1 cellular context compared by ENCODE assay signal in the genomic region with DNA sequence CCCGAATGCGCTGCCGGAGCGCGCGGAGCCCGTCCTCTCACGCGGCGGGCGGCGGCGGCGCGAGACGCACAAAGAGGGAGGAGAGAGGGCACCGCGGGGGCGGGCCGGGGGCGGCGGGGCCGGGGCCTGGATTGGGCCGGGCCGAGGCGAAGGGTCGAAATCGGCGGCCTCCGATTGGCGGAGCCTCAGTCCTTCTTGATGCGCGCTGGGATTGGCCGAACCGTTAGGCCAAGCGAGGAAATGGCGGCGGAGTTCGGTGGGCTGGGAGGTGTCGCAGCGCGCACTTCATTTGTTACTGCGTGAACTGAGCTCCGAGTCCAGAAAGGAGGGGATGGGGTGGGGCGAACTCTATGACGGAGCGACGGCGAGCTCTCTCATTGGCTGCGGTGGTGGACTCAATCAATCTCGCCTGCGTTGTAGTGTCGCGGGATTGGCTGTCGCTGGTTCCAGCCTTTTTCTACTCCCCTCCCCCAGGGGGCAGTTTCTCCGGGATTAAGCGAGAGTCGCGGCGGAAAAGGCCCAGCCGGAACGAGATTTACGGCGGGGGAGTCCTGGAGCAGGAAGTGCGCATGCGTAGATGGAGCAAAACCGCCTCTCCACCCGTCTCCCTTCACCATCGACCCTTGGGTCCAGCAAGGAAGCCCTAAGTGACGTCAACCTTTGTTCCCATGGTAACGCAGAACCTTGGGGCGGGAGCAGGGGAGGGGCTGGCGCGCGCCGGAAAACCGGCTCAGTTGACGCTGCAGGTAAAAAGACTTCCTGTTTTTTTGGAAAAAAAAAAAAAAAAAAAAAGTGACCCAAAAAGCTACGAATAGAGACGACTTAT.
TF ChIP-seq lines count a peak whose summit lies in the region.

A gene with protein sequence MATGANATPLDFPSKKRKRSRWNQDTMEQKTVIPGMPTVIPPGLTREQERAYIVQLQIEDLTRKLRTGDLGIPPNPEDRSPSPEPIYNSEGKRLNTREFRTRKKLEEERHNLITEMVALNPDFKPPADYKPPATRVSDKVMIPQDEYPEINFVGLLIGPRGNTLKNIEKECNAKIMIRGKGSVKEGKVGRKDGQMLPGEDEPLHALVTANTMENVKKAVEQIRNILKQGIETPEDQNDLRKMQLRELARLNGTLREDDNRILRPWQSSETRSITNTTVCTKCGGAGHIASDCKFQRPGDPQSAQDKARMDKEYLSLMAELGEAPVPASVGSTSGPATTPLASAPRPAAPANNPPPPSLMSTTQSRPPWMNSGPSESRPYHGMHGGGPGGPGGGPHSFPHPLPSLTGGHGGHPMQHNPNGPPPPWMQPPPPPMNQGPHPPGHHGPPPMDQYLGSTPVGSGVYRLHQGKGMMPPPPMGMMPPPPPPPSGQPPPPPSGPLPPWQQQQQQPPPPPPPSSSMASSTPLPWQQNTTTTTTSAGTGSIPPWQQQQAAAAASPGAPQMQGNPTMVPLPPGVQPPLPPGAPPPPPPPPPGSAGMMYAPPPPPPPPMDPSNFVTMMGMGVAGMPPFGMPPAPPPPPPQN (minus strand): TSS at position 70 of the 826 bp plus-strand sequence. CDS start 150 bp downstream, outside the sequence.

TF ChIP-seq in WTC11, 78 proteins besides CTCF, POLR2A, EP300 and RAD21 (continued from another document and continues in another):
- TF ChIP-seq, protein P1, sequence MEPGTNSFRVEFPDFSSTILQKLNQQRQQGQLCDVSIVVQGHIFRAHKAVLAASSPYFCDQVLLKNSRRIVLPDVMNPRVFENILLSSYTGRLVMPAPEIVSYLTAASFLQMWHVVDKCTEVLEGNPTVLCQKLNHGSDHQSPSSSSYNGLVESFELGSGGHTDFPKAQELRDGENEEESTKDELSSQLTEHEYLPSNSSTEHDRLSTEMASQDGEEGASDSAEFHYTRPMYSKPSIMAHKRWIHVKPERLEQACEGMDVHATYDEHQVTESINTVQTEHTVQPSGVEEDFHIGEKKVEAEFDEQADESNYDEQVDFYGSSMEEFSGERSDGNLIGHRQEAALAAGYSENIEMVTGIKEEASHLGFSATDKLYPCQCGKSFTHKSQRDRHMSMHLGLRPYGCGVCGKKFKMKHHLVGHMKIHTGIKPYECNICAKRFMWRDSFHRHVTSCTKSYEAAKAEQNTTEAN (CRISPR knock-in tag; IDR thresholded peaks at IDR 0.05), result no peak
- TF ChIP-seq, protein P2, sequence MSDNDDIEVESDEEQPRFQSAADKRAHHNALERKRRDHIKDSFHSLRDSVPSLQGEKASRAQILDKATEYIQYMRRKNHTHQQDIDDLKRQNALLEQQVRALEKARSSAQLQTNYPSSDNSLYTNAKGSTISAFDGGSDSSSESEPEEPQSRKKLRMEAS (CRISPR knock-in tag; IDR thresholded peaks at IDR 0.05), result no peak; the same call in 1 of the 2 replicates
- TF ChIP-seq, protein P3, sequence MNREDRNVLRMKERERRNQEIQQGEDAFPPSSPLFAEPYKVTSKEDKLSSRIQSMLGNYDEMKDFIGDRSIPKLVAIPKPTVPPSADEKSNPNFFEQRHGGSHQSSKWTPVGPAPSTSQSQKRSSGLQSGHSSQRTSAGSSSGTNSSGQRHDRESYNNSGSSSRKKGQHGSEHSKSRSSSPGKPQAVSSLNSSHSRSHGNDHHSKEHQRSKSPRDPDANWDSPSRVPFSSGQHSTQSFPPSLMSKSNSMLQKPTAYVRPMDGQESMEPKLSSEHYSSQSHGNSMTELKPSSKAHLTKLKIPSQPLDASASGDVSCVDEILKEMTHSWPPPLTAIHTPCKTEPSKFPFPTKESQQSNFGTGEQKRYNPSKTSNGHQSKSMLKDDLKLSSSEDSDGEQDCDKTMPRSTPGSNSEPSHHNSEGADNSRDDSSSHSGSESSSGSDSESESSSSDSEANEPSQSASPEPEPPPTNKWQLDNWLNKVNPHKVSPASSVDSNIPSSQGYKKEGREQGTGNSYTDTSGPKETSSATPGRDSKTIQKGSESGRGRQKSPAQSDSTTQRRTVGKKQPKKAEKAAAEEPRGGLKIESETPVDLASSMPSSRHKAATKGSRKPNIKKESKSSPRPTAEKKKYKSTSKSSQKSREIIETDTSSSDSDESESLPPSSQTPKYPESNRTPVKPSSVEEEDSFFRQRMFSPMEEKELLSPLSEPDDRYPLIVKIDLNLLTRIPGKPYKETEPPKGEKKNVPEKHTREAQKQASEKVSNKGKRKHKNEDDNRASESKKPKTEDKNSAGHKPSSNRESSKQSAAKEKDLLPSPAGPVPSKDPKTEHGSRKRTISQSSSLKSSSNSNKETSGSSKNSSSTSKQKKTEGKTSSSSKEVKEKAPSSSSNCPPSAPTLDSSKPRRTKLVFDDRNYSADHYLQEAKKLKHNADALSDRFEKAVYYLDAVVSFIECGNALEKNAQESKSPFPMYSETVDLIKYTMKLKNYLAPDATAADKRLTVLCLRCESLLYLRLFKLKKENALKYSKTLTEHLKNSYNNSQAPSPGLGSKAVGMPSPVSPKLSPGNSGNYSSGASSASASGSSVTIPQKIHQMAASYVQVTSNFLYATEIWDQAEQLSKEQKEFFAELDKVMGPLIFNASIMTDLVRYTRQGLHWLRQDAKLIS (CRISPR knock-in tag; IDR thresholded peaks at IDR 0.05; ENCODE audit: borderline replicate concordance), result no peak
- TF ChIP-seq, protein P4, sequence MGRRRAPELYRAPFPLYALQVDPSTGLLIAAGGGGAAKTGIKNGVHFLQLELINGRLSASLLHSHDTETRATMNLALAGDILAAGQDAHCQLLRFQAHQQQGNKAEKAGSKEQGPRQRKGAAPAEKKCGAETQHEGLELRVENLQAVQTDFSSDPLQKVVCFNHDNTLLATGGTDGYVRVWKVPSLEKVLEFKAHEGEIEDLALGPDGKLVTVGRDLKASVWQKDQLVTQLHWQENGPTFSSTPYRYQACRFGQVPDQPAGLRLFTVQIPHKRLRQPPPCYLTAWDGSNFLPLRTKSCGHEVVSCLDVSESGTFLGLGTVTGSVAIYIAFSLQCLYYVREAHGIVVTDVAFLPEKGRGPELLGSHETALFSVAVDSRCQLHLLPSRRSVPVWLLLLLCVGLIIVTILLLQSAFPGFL (CRISPR knock-in tag; IDR thresholded peaks at IDR 0.05; ENCODE audit: borderline replicate concordance), result no peak
- TF ChIP-seq, protein P5, sequence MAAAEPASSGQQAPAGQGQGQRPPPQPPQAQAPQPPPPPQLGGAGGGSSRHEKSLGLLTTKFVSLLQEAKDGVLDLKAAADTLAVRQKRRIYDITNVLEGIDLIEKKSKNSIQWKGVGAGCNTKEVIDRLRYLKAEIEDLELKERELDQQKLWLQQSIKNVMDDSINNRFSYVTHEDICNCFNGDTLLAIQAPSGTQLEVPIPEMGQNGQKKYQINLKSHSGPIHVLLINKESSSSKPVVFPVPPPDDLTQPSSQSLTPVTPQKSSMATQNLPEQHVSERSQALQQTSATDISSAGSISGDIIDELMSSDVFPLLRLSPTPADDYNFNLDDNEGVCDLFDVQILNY (CRISPR knock-in tag; IDR thresholded peaks at IDR 0.05), result no peak
- TF ChIP-seq ZNF121 (CRISPR knock-in tag; IDR thresholded peaks at IDR 0.05) (no peak), ZNF396 (CRISPR knock-in tag; IDR thresholded peaks at IDR 0.05; ENCODE audit: borderline replicate concordance) (no peak), NR3C1 (CRISPR knock-in tag; conservative IDR thresholded peaks at IDR 0.05; ENCODE audit: low read depth) (no peak), SP1 (CRISPR knock-in tag; conservative IDR thresholded peaks at IDR 0.05) (peak; percentile 69; the same call in 1 of the 2 replicates), RORB (CRISPR knock-in tag; IDR thresholded peaks at IDR 0.05) (no peak), ETV6 (CRISPR knock-in tag; IDR thresholded peaks at IDR 0.05) (no peak; the same call in 1 of the 2 replicates), ZNF423 (CRISPR knock-in tag; IDR thresholded peaks at IDR 0.05) (no peak)
- TF ChIP-seq, protein P6, sequence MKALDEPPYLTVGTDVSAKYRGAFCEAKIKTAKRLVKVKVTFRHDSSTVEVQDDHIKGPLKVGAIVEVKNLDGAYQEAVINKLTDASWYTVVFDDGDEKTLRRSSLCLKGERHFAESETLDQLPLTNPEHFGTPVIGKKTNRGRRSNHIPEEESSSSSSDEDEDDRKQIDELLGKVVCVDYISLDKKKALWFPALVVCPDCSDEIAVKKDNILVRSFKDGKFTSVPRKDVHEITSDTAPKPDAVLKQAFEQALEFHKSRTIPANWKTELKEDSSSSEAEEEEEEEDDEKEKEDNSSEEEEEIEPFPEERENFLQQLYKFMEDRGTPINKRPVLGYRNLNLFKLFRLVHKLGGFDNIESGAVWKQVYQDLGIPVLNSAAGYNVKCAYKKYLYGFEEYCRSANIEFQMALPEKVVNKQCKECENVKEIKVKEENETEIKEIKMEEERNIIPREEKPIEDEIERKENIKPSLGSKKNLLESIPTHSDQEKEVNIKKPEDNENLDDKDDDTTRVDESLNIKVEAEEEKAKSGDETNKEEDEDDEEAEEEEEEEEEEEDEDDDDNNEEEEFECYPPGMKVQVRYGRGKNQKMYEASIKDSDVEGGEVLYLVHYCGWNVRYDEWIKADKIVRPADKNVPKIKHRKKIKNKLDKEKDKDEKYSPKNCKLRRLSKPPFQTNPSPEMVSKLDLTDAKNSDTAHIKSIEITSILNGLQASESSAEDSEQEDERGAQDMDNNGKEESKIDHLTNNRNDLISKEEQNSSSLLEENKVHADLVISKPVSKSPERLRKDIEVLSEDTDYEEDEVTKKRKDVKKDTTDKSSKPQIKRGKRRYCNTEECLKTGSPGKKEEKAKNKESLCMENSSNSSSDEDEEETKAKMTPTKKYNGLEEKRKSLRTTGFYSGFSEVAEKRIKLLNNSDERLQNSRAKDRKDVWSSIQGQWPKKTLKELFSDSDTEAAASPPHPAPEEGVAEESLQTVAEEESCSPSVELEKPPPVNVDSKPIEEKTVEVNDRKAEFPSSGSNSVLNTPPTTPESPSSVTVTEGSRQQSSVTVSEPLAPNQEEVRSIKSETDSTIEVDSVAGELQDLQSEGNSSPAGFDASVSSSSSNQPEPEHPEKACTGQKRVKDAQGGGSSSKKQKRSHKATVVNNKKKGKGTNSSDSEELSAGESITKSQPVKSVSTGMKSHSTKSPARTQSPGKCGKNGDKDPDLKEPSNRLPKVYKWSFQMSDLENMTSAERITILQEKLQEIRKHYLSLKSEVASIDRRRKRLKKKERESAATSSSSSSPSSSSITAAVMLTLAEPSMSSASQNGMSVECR (CRISPR knock-in tag; IDR thresholded peaks at IDR 0.05; ENCODE audit: borderline replicate concordance), result no peak
- TF ChIP-seq, protein P7, sequence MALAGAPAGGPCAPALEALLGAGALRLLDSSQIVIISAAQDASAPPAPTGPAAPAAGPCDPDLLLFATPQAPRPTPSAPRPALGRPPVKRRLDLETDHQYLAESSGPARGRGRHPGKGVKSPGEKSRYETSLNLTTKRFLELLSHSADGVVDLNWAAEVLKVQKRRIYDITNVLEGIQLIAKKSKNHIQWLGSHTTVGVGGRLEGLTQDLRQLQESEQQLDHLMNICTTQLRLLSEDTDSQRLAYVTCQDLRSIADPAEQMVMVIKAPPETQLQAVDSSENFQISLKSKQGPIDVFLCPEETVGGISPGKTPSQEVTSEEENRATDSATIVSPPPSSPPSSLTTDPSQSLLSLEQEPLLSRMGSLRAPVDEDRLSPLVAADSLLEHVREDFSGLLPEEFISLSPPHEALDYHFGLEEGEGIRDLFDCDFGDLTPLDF (CRISPR knock-in tag; IDR thresholded peaks at IDR 0.05), result no peak
- TF ChIP-seq, protein P8, sequence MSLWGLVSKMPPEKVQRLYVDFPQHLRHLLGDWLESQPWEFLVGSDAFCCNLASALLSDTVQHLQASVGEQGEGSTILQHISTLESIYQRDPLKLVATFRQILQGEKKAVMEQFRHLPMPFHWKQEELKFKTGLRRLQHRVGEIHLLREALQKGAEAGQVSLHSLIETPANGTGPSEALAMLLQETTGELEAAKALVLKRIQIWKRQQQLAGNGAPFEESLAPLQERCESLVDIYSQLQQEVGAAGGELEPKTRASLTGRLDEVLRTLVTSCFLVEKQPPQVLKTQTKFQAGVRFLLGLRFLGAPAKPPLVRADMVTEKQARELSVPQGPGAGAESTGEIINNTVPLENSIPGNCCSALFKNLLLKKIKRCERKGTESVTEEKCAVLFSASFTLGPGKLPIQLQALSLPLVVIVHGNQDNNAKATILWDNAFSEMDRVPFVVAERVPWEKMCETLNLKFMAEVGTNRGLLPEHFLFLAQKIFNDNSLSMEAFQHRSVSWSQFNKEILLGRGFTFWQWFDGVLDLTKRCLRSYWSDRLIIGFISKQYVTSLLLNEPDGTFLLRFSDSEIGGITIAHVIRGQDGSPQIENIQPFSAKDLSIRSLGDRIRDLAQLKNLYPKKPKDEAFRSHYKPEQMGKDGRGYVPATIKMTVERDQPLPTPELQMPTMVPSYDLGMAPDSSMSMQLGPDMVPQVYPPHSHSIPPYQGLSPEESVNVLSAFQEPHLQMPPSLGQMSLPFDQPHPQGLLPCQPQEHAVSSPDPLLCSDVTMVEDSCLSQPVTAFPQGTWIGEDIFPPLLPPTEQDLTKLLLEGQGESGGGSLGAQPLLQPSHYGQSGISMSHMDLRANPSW (CRISPR knock-in tag; conservative IDR thresholded peaks at IDR 0.05; ENCODE audit: low read depth), result no peak
- TF ChIP-seq, protein P9, sequence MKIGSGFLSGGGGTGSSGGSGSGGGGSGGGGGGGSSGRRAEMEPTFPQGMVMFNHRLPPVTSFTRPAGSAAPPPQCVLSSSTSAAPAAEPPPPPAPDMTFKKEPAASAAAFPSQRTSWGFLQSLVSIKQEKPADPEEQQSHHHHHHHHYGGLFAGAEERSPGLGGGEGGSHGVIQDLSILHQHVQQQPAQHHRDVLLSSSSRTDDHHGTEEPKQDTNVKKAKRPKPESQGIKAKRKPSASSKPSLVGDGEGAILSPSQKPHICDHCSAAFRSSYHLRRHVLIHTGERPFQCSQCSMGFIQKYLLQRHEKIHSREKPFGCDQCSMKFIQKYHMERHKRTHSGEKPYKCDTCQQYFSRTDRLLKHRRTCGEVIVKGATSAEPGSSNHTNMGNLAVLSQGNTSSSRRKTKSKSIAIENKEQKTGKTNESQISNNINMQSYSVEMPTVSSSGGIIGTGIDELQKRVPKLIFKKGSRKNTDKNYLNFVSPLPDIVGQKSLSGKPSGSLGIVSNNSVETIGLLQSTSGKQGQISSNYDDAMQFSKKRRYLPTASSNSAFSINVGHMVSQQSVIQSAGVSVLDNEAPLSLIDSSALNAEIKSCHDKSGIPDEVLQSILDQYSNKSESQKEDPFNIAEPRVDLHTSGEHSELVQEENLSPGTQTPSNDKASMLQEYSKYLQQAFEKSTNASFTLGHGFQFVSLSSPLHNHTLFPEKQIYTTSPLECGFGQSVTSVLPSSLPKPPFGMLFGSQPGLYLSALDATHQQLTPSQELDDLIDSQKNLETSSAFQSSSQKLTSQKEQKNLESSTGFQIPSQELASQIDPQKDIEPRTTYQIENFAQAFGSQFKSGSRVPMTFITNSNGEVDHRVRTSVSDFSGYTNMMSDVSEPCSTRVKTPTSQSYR (CRISPR knock-in tag; IDR thresholded peaks at IDR 0.05), result 0 out of 2 replicates have a peak, but pooled peaks have one; percentile 49
- TF ChIP-seq, protein P10, sequence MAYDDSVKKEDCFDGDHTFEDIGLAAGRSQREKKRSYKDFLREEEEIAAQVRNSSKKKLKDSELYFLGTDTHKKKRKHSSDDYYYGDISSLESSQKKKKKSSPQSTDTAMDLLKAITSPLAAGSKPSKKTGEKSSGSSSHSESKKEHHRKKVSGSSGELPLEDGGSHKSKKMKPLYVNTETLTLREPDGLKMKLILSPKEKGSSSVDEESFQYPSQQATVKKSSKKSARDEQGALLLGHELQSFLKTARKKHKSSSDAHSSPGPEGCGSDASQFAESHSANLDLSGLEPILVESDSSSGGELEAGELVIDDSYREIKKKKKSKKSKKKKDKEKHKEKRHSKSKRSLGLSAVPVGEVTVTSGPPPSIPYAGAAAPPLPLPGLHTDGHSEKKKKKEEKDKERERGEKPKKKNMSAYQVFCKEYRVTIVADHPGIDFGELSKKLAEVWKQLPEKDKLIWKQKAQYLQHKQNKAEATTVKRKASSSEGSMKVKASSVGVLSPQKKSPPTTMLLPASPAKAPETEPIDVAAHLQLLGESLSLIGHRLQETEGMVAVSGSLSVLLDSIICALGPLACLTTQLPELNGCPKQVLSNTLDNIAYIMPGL (CRISPR knock-in tag; IDR thresholded peaks at IDR 0.05), result no peak
